Comparison of ENCODE assay signal across 18 cellular contexts in genomic region chr21:17539743-17540341, GRCh38. TPM values are rescaled to one million over a fixed set of nuclear protein-coding genes. Genes with fewer than 3 reads are reported as not detected.
A peak's percentile ranks its signal among the peaks of the same experiment; 100 is the strongest.
DNase-seq lines count a peak whose midpoint lies in the region; ATAC-seq and TF ChIP-seq lines count a peak whose summit lies in the region.
"Had no signal": no experiment of that assay in that cellular context is flagged by ENCODE, and none has a peak within 500 bp of the region (broad histone marks: within the 10 kb centered on the region; RNA-seq: fewer than 3 reads in every experiment).

No MANE protein-coding gene starts in this region.

- H3K4me3 Mint-ChIP-seq in nephron progenitor cell, result no peak overlapping the region

- H3K36me3 ChIP-seq in left ventricle myocardium inferior, result no peaks in the 10 kb centered on the region
- H3K36me3 ChIP-seq: SJCRH30 had no signal

- peaks cover 50% of the 10 kb centered on the region for H3K4me1 ChIP-seq in left ventricle myocardium inferior
- H3K4me1 ChIP-seq: SJCRH30 had no signal

- H3K27ac Mint-ChIP-seq in nephron progenitor cell, result no peak overlapping the region

- H3K27me3 ChIP-seq in left ventricle myocardium inferior (ENCODE audit: low read depth), result no peaks in the 10 kb centered on the region
- H3K27me3 ChIP-seq: SJCRH30 had no signal

- peak overlapping the region; percentile 59 for H3K27ac ChIP-seq in left ventricle myocardium inferior (replicated peaks)
- H3K27ac ChIP-seq: SJCRH30 had no signal

- peaks cover 53% of the 10 kb centered on the region for H3K9me3 Mint-ChIP-seq in nephron progenitor cell

- ATAC-seq in Right ventricle myocardium inferior (no peak), HG03432 (IDR thresholded peaks at IDR 0.05; ENCODE audit: unreplicated experiment) (no peak), HG03108 (IDR thresholded peaks at IDR 0.05; ENCODE audit: unreplicated experiment) (no peak)

- no peak overlapping the region for H3K4me3 ChIP-seq in left ventricle myocardium inferior
- H3K4me3 ChIP-seq: SJCRH30 had no signal

- intact Hi-C loops in left ventricle myocardium inferior (cut with micrococcal nuclease) (no loop called here), Right ventricle myocardium inferior (cut with DNase I) (no loop called here)

- no peak for TF ChIP-seq CTCF in left ventricle myocardium inferior (IDR thresholded peaks at IDR 0.05; ENCODE audit: borderline replicate concordance)
- no peak for TF ChIP-seq CTCF in nephron progenitor cell (IDR thresholded peaks at IDR 0.05)

- no peaks in the 10 kb centered on the region for H3K27me3 Mint-ChIP-seq in nephron progenitor cell (ENCODE audit: low read depth, poor library complexity)

- H3K4me1 Mint-ChIP-seq in nephron progenitor cell, result peaks cover 17% of the 10 kb centered on the region

- H3K36me3 Mint-ChIP-seq in nephron progenitor cell (ENCODE audit: low read depth), result peaks cover 70% of the 10 kb centered on the region

- no peak for DNase-seq in left ventricle myocardium inferior
- DNase-seq in Right ventricle myocardium inferior (ENCODE audit: missing footprints), result no peak
- peak; percentile 57 for DNase-seq in NOMO-1 treated with DMSO at 0.1 percent for 48 hours (lab: John Stamatoyannopoulos, UW; ENCODE audit: unreplicated experiment)
- DNase-seq in ecto neural progenitor cell (ENCODE audit: low spot score), result peak; percentile 3
- no peak for DNase-seq in nephron progenitor cell
- no peak for DNase-seq in occipital lobe (lab: John Stamatoyannopoulos, UW)
- DNase-seq: C1 segment of cervical spinal cord, DMS153, HCEC 1CT, KBM-7, NCI-H1092, NCI-H146, NCI-H2081, NCI-H510A, NCI-H774, SJCRH30 had no signal

- peaks cover 4% of the 10 kb centered on the region for H3K9me3 ChIP-seq in left ventricle myocardium inferior (replicated peaks)
- H3K9me3 ChIP-seq: SJCRH30 had no signal

RNA-seq across cellular contexts. Expression of gene CXADR, which starts 27.0 kb away (rescaled TPM):
- total RNA-seq in left ventricle myocardium inferior (24.5 TPM), Right ventricle myocardium inferior (25.5 TPM), occipital lobe (372 TPM)

Comparison
In these comparisons a context has a peak if more than half of its experiments do, and no peak if none do; other contexts are left out.
1. DNase-seq: peak in NOMO-1 treated with DMSO at 0.1 percent for 48 hours (single experiment) and ecto neural progenitor cell (single experiment); none in left ventricle myocardium inferior (single experiment), Right ventricle myocardium inferior (single experiment), nephron progenitor cell (single experiment) and occipital lobe (single experiment).
2. RNA of gene CXADR, which starts 27.0 kb away (total RNA-seq): 372 TPM in occipital lobe (single experiment); 25.5 TPM in Right ventricle myocardium inferior (single experiment) and 24.5 TPM in left ventricle myocardium inferior (single experiment); every median in the first group is over 10 times any median in the second.